ENCODE assay signal across 8 cellular contexts in the genomic region with DNA sequence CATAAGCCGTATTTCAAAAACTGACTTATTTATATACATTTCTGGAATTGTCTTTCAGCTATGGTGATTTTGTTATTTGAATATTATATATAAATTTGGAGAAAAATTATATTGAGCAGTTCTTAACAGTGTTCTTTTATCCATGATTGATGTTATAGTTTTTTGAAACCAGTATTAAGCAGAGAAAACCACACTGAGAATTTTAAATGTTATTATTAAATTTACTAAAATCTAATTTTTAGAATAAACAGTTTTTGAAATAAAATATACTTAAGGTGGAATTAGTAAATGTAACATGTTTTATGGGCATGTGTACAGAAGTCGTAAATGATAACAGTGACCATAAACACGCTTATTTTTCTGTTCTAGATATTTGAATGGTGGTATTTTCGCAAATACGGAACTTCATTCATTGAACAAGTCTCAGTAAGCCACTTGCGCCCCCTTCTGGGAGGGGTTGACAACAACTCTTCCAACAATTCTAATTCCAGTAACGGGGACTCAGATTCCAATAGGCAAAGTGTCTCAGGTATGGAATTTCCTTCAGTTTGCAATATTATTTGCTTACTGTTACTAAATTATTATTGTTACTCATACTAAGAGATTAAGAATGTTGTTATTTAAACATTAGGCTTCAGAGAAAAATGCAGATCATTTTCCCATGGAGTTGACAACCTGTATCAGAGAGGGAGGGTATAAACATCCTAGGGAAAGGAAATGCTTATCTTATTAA.
A peak's percentile ranks its signal among the peaks of the same experiment; 100 is the strongest.
DNase-seq lines count a peak whose midpoint lies in the region; ATAC-seq and TF ChIP-seq lines count a peak whose summit lies in the region.

No MANE protein-coding gene starts in this region.

- H3K36me3 ChIP-seq in HAP-1 (replicated peaks) (no peaks in the 10 kb centered on the region), lung (ENCODE audit: control insufficient read depth in 2 of 2, insufficient read depth in 2 of 2, low read length in 2 of 2) (no peaks in the 10 kb centered on the region)

- H3K9me3 Mint-ChIP-seq in CD4-positive, alpha-beta T cell = no peaks in the 10 kb centered on the region
- no peaks in the 10 kb centered on the region for H3K9me3 Mint-ChIP-seq in activated CD4-positive, alpha-beta T cell treated with anti-CD3 and anti-CD28 coated beads, Interleukin-2, amount 10 ng/mL, durations not matched to agents 7 days and 5 days

- peak; percentile 57 for ATAC-seq in CD4-positive, alpha-beta T cell (ENCODE audit: poor library complexity)
- ATAC-seq in lung (ENCODE audit: insufficient read depth, low FRiP score) (peak; percentile 60), GM18858 (IDR thresholded peaks at IDR 0.05; ENCODE audit: unreplicated experiment) (no peak)

- H3K4me3 ChIP-seq in HAP-1 (no peak overlapping the region), lung (no peak overlapping the region)

- DNase-seq in CD4-positive, alpha-beta T cell = peak; percentile 56 to 75 (median 67)
- DNase-seq in HAP-1 (ENCODE audit: low spot score in 2 of 2) (peak; percentile 50 to 91), NCI-H345 (lab: John Stamatoyannopoulos, UW) (peak; percentile 78), ecto neural progenitor cell (ENCODE audit: low spot score) (peak; percentile 80), lung (ENCODE audit: low spot score) (peak; percentile 83)
- peak; percentile 85 for DNase-seq in activated CD4-positive, alpha-beta T cell treated with anti-CD3 and anti-CD28 coated beads, Interleukin-2, amount 10 ng/mL, durations not matched to agents 7 days and 5 days
- peak; percentile 61 for DNase-seq in stimulated activated CD8-positive, alpha-beta memory T cell treated with anti-CD3 and anti-CD28 coated beads, Interleukin-15, amount 100 ng/mL, for 1 hour (ENCODE audit: low read depth)

- H3K27ac Mint-ChIP-seq in CD4-positive, alpha-beta T cell = no peak overlapping the region
- H3K27ac Mint-ChIP-seq in activated CD4-positive, alpha-beta T cell treated with anti-CD3 and anti-CD28 coated beads, Interleukin-2, amount 10 ng/mL, durations not matched to agents 7 days and 5 days = no peak overlapping the region

- in situ Hi-C loops in HAP-1 (cut with MboI; ENCODE audit: low sequenced_read_pairs) = loop anchor here (10.0 kb wide), 2 partner anchors 125 to 185 kb away; no protein-coding TSS in a partner anchor

- no peaks in the 10 kb centered on the region for H3K4me1 ChIP-seq in HAP-1
- peaks cover 0 to 12% of the 10 kb centered on the region in 2 donors for H3K4me1 ChIP-seq in lung (ENCODE audit: control insufficient read depth in 2 of 2, insufficient read depth in 2 of 2, low read length in 2 of 2)

- no peaks in the 10 kb centered on the region for H3K36me3 Mint-ChIP-seq in CD4-positive, alpha-beta T cell (ENCODE audit: low read depth)
- no peaks in the 10 kb centered on the region for H3K36me3 Mint-ChIP-seq in activated CD4-positive, alpha-beta T cell treated with anti-CD3 and anti-CD28 coated beads, Interleukin-2, amount 10 ng/mL, durations not matched to agents 7 days and 5 days (ENCODE audit: low read depth)

- CTCF ChIA-PET in CD4-positive, alpha-beta T cell (lab: Charles Lee) = interaction anchor here (0.8 to 4.5 kb wide), 4 partner anchors 131 to 204 kb away, joined by 3 to 18 read pairs (median 4); no protein-coding TSS in a partner anchor
- CTCF ChIA-PET in activated CD4-positive, alpha-beta T cell treated with anti-CD3 and anti-CD28 coated beads, Interleukin-2, amount 10 ng/mL, durations not matched to agents 7 days and 5 days (lab: Charles Lee) = interaction anchor here (1.0 kb wide), 1 partner anchor 121 kb away, joined by 3 read pairs; no protein-coding TSS in a partner anchor

- no peaks in the 10 kb centered on the region for H3K27me3 Mint-ChIP-seq in CD4-positive, alpha-beta T cell
- peaks cover 5% of the 10 kb centered on the region for H3K27me3 Mint-ChIP-seq in activated CD4-positive, alpha-beta T cell treated with anti-CD3 and anti-CD28 coated beads, Interleukin-2, amount 10 ng/mL, durations not matched to agents 7 days and 5 days

- no peak overlapping the region for H3K27ac ChIP-seq in CD4-positive, alpha-beta T cell (ENCODE audit: low read depth, low read length)
- no peak overlapping the region for H3K27ac ChIP-seq in lung (ENCODE audit: low read depth in 1 of 2, low read length in 1 of 2)

- no peaks in the 10 kb centered on the region for H3K4me1 Mint-ChIP-seq in CD4-positive, alpha-beta T cell (ENCODE audit: low read depth)
- H3K4me1 Mint-ChIP-seq in activated CD4-positive, alpha-beta T cell treated with anti-CD3 and anti-CD28 coated beads, Interleukin-2, amount 10 ng/mL, durations not matched to agents 7 days and 5 days = no peaks in the 10 kb centered on the region

- TF ChIP-seq CTCF in CD4-positive, alpha-beta T cell (IDR thresholded peaks at IDR 0.05) = peak; percentile 89
- TF ChIP-seq CTCF in lung (IDR thresholded peaks at IDR 0.05; ENCODE audit: control extremely low read depth, extremely low read depth) = peak; percentile 72

- no peak overlapping the region for H3K4me3 Mint-ChIP-seq in CD4-positive, alpha-beta T cell
- H3K4me3 Mint-ChIP-seq in activated CD4-positive, alpha-beta T cell treated with anti-CD3 and anti-CD28 coated beads, Interleukin-2, amount 10 ng/mL, durations not matched to agents 7 days and 5 days = no peak overlapping the region

- POLR2A ChIA-PET in CD4-positive, alpha-beta T cell (lab: Charles Lee) = no interaction called here
- POLR2A ChIA-PET in activated CD4-positive, alpha-beta T cell treated with anti-CD3 and anti-CD28 coated beads, Interleukin-2, amount 10 ng/mL, durations not matched to agents 7 days and 5 days (lab: Charles Lee) = no interaction called here

- no peaks in the 10 kb centered on the region for H3K9me3 ChIP-seq in CD4-positive, alpha-beta T cell (ENCODE audit: control insufficient read depth, low read length)
- H3K9me3 ChIP-seq in HAP-1 (no peaks in the 10 kb centered on the region), lung (ENCODE audit: control insufficient read depth in 2 of 2, insufficient read depth in 1 of 2, low read length in 1 of 2) (no peaks in the 10 kb centered on the region)

- intact Hi-C loops in CD4-positive, alpha-beta T cell (cut with DNase I, micrococcal nuclease) = loop anchor here in 1 of 2 experiments (1.0 kb wide), 2 partner anchors 134 to 189 kb away; no protein-coding TSS in a partner anchor

- no peaks in the 10 kb centered on the region for H3K27me3 ChIP-seq in CD4-positive, alpha-beta T cell (ENCODE audit: control insufficient read depth, insufficient read depth, low read length)
- no peaks in the 10 kb centered on the region for H3K27me3 ChIP-seq in HAP-1 (ENCODE audit: low read depth)
- H3K27me3 ChIP-seq in lung (ENCODE audit: control insufficient read depth, insufficient read depth) = no peaks in the 10 kb centered on the region

- WGBS in lung, 2 donors = 13% methylated on average over 7 of the region's 7 CpGs
